Comparison of ENCODE assay signal across 9 cellular contexts in the genomic region with DNA sequence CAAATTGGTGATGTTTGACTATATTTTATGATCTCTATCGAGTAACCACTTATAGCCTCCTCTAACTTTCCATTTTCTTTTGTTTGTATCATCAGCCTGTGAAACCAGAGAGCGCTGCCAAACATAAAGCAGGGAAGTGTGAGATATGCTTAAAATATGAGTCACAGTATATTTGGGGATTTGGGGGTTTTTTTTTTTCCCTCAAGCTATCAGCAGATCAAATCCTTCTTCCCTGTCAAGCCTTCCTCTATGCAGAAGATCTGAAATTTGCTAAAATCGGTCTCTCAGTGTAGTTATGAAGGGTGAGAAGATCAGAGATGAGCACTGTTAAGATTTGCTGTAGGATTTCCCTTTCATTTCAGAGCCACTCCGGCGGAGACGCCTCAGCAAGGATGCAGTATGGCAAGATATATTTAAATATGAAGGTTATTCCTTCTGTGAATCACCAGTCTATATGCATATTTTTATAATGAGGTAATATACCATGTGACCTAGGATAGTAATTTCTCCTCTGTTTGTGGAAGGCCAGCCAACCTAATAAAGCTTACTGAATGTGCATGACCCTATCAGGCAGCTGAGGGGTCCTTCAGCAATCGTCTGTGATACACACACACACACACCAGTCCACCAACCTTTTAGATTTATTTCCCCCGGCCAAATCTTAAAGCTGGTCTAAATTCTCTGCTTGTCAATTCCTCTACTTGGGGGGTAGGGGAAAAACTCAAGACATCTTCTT.
DNase-seq lines count a peak whose midpoint lies in the region; ATAC-seq and TF ChIP-seq lines count a peak whose summit lies in the region.
"Had no signal": no experiment of that assay in that cellular context is flagged by ENCODE, and none has a peak within 500 bp of the region (broad histone marks: within the 10 kb centered on the region; RNA-seq: fewer than 3 reads in every experiment).

No MANE protein-coding gene starts in this region.

- no peaks in the 10 kb centered on the region for H3K9me3 ChIP-seq in CD4-positive, CD25-positive, alpha-beta regulatory T cell (ENCODE audit: control insufficient read depth in 2 of 2, low read length in 2 of 2)
- H3K9me3 ChIP-seq in OCI-LY3 (ENCODE audit: insufficient read depth, low read length), result no peaks in the 10 kb centered on the region
- H3K9me3 ChIP-seq in naive thymus-derived CD4-positive, alpha-beta T cell (ENCODE audit: control insufficient read depth in 2 of 3, low read length in 3 of 3), result no peaks in the 10 kb centered on the region
- H3K9me3 ChIP-seq: spleen had no signal

- no peak for TF ChIP-seq CTCF in OCI-LY3 (IDR thresholded peaks at IDR 0.05; ENCODE audit: low read depth, low read length)

- no peak for TF ChIP-seq POLR2A in GM18505 (IDR thresholded peaks at IDR 0.05; ENCODE audit: borderline replicate concordance, extremely low read depth, insufficient read depth, insufficient read length)

- intact Hi-C loops in naive thymus-derived CD4-positive, alpha-beta T cell (cut with micrococcal nuclease), result no loop called here

- no peak for DNase-seq in CD4-positive, CD25-positive, alpha-beta regulatory T cell
- DNase-seq in naive thymus-derived CD4-positive, alpha-beta T cell, result no peak
- DNase-seq in iPS-NIHi11 (ENCODE audit: low spot score), result no peak
- DNase-seq: spleen had no signal

- CTCF ChIA-PET in naive thymus-derived CD4-positive, alpha-beta T cell (lab: Charles Lee), result no interaction called here

- H3K4me3 Mint-ChIP-seq in CD4-positive, CD25-positive, alpha-beta regulatory T cell, result peak overlapping the region in 3 of 4 donors; percentile 4 to 39 (median 16)
- peak overlapping the region in 5 of 10 donors; percentile 2 to 56 (median 25) for H3K4me3 Mint-ChIP-seq in naive thymus-derived CD4-positive, alpha-beta T cell

- no peaks in the 10 kb centered on the region for H3K27me3 Mint-ChIP-seq in CD4-positive, CD25-positive, alpha-beta regulatory T cell
- no peaks in the 10 kb centered on the region for H3K27me3 Mint-ChIP-seq in naive thymus-derived CD4-positive, alpha-beta T cell

- peaks cover 37 to 92% (median 53%) of the 10 kb centered on the region in 4 donors for H3K4me1 Mint-ChIP-seq in CD4-positive, CD25-positive, alpha-beta regulatory T cell
- peaks cover 31 to 97% (median 85%) of the 10 kb centered on the region in 7 donors for H3K4me1 Mint-ChIP-seq in naive thymus-derived CD4-positive, alpha-beta T cell

- H3K4me2 ChIP-seq in OCI-LY3 (ENCODE audit: low read length), result peak overlapping the region; percentile 70

- H3K27ac ChIP-seq in CD4-positive, CD25-positive, alpha-beta regulatory T cell (ENCODE audit: insufficient read depth, low read length, poor library complexity, severe bottlenecking), result peak overlapping the region; percentile 6
- peak overlapping the region; percentile 93 for H3K27ac ChIP-seq in OCI-LY3 (ENCODE audit: low read length)
- peak overlapping the region; percentile 23 for H3K27ac ChIP-seq in cingulate gyrus (ENCODE audit: low read depth, low read length)
- no peak overlapping the region for H3K27ac ChIP-seq in naive thymus-derived CD4-positive, alpha-beta T cell (ENCODE audit: low read depth, low read length)

- H3K4me3 ChIP-seq in CD4-positive, CD25-positive, alpha-beta regulatory T cell (ENCODE audit: low read depth, low read length), result no peak overlapping the region
- H3K4me3 ChIP-seq in OCI-LY3 (ENCODE audit: low read length), result peak overlapping the region; percentile 63
- no peak overlapping the region for H3K4me3 ChIP-seq in naive thymus-derived CD4-positive, alpha-beta T cell (ENCODE audit: low read length)
- H3K4me3 ChIP-seq: spleen had no signal

- H3K9me3 Mint-ChIP-seq in CD4-positive, CD25-positive, alpha-beta regulatory T cell, result peaks cover 0 to 1% (median 0%) of the 10 kb centered on the region in 7 donors
- H3K9me3 Mint-ChIP-seq in naive thymus-derived CD4-positive, alpha-beta T cell, result no peaks in the 10 kb centered on the region

- H4K20me1 ChIP-seq in OCI-LY3 (ENCODE audit: insufficient read depth, low read length), result peaks cover 35% of the 10 kb centered on the region

- H3K36me3 ChIP-seq in CD4-positive, CD25-positive, alpha-beta regulatory T cell (ENCODE audit: control insufficient read depth, insufficient read depth, low read length), result peaks cover 66% of the 10 kb centered on the region
- peaks cover 79% of the 10 kb centered on the region for H3K36me3 ChIP-seq in OCI-LY3 (replicated peaks; ENCODE audit: low read depth, low read length)
- H3K36me3 ChIP-seq in naive thymus-derived CD4-positive, alpha-beta T cell (ENCODE audit: control insufficient read depth in 2 of 3, insufficient read depth in 3 of 3, low read length in 3 of 3), result peaks cover 6 to 54% (median 14%) of the 10 kb centered on the region in 3 experiments

- H3K27me3 ChIP-seq in CD4-positive, CD25-positive, alpha-beta regulatory T cell (ENCODE audit: control insufficient read depth, insufficient read depth, low read length), result no peaks in the 10 kb centered on the region
- H3K27me3 ChIP-seq in OCI-LY3 (ENCODE audit: low read depth, low read length), result no peaks in the 10 kb centered on the region
- H3K27me3 ChIP-seq in naive thymus-derived CD4-positive, alpha-beta T cell (ENCODE audit: control insufficient read depth in 2 of 2, insufficient read depth in 2 of 2, low read length in 2 of 2), result no peaks in the 10 kb centered on the region
- H3K27me3 ChIP-seq: spleen had no signal

- no peak for ATAC-seq in CD4-positive, CD25-positive, alpha-beta regulatory T cell (ENCODE audit: low read depth in 2 of 2)
- ATAC-seq in naive thymus-derived CD4-positive, alpha-beta T cell, result no peak
- ATAC-seq in GM18505 (IDR thresholded peaks at IDR 0.05; ENCODE audit: unreplicated experiment), result no peak
- no peak for ATAC-seq in HG03439 (IDR thresholded peaks at IDR 0.05; ENCODE audit: unreplicated experiment)
- ATAC-seq in GM21381 (IDR thresholded peaks at IDR 0.05; ENCODE audit: unreplicated experiment), result no peak

- H3K79me2 ChIP-seq in OCI-LY3 (ENCODE audit: low read length), result peaks cover 100% of the 10 kb centered on the region

- H3K9ac ChIP-seq in OCI-LY3 (ENCODE audit: low read length), result peak overlapping the region; percentile 75

- peaks cover 18% of the 10 kb centered on the region for H3K4me1 ChIP-seq in CD4-positive, CD25-positive, alpha-beta regulatory T cell (ENCODE audit: control insufficient read depth, insufficient read depth, low read length, poor library complexity, severe bottlenecking)
- H3K4me1 ChIP-seq in OCI-LY3 (ENCODE audit: low read length), result peaks cover 97% of the 10 kb centered on the region
- H3K4me1 ChIP-seq in naive thymus-derived CD4-positive, alpha-beta T cell (ENCODE audit: control insufficient read depth in 2 of 2, insufficient read depth in 2 of 2, low read length in 2 of 2), result peaks cover 17 to 42% of the 10 kb centered on the region in 2 donors

- POLR2A ChIA-PET in naive thymus-derived CD4-positive, alpha-beta T cell (lab: Charles Lee), result interaction anchor here (0.6 to 1.3 kb wide), 4 partner anchors 13 to 133 kb away, joined by 3 read pairs; no protein-coding TSS in a partner anchor

- peak overlapping the region; percentile 42 to 89 (median 68) for H3K27ac Mint-ChIP-seq in CD4-positive, CD25-positive, alpha-beta regulatory T cell
- peak overlapping the region; percentile 26 to 88 (median 66) for H3K27ac Mint-ChIP-seq in naive thymus-derived CD4-positive, alpha-beta T cell

- H3K36me3 Mint-ChIP-seq in CD4-positive, CD25-positive, alpha-beta regulatory T cell, result peaks cover 59% of the 10 kb centered on the region
- peaks cover 12 to 66% (median 56%) of the 10 kb centered on the region in 5 donors for H3K36me3 Mint-ChIP-seq in naive thymus-derived CD4-positive, alpha-beta T cell

- H2AFZ ChIP-seq in OCI-LY3 (ENCODE audit: low read depth, low read length), result no peak overlapping the region
